In the genomic region with DNA sequence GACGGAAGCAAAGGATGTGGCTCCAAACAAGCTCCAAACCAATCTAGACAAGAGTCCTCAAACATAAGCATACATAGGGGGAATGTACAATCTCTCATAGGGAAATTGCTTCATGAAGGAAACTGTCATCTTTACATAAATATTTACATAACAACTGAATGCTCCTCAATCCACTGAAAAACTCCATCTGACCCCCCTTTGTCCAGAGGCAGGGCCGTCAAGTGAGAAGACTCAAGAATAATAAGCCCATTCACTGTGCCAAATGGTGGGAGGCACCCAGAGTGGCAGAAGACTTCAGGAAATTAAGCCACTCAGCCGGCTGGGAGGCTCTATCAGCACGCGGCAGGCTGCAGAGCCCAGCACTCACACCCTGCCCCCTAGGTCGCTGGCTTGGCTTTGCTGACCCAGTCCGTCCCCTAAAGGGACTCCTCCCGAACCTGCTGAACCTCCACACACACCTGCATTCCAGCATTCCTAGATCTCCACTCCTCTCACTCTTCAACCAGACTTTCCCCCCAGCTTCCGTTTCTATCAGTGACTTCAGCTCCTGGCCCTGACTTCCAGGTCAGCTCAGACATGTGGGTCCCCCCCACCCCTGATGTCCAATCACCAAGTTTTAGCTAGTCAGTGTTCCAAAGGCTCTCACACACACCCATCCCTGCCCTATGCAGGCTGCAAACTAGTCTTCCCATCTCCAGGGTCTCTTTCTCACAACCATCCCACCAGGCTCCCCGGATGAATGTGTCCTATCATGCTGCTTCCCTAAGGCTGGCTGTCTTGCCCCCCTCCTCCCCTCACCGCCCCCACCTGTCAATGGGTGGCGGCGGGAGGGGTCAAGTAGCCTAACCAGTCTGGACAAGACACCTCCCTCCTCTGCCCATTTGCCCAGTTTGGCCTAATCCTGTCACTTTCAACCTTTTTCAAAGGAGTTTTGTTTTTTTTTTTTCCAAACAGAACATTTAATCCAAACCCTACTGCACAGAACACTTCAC, we compare ENCODE assay signal across 12 cellular contexts. TPM values are rescaled to one million over a fixed set of nuclear protein-coding genes. Genes with fewer than 3 reads are reported as not detected.
DNase-seq lines count a peak whose midpoint lies in the region; ATAC-seq and TF ChIP-seq lines count a peak whose summit lies in the region.
"Had no signal": no experiment of that assay in that cellular context is flagged by ENCODE, and none has a peak within 500 bp of the region (broad histone marks: within the 10 kb centered on the region; RNA-seq: fewer than 3 reads in every experiment).

No MANE protein-coding gene starts in this region.

- no peaks in the 10 kb centered on the region for H3F3A ChIP-seq in GM23338 (replicated peaks; ENCODE audit: low read depth)

- H3K27me3 Mint-ChIP-seq in GM23338 (ENCODE audit: insufficient read depth, low read depth, poor library complexity): peaks cover 13% of the 10 kb centered on the region

- H3K36me3 ChIP-seq in GM23338 (ENCODE audit: insufficient read depth) (no peaks in the 10 kb centered on the region), RWPE2 (ENCODE audit: low read depth) (peaks cover 7% of the 10 kb centered on the region; the same call in 1 of the 2 replicates)
- H3K36me3 ChIP-seq: SJCRH30 had no signal

- H4K20me1 ChIP-seq in GM23338 (replicated peaks; ENCODE audit: insufficient read depth): peaks cover 46% of the 10 kb centered on the region

- no peaks in the 10 kb centered on the region for H3K36me3 Mint-ChIP-seq in GM23338 (ENCODE audit: low read depth)

- no peaks in the 10 kb centered on the region for H3K9me2 ChIP-seq in GM23338 (ENCODE audit: insufficient read depth)

- no peaks in the 10 kb centered on the region for H3K27me3 ChIP-seq in GM23338 (ENCODE audit: insufficient read depth)
- H3K27me3 ChIP-seq in RWPE2 (ENCODE audit: insufficient read depth, poor library complexity, severe bottlenecking): no peaks in the 10 kb centered on the region
- H3K27me3 ChIP-seq: SJCRH30 had no signal

- peaks cover 69% of the 10 kb centered on the region for H3K4me1 Mint-ChIP-seq in GM23338

- H3K9me3 Mint-ChIP-seq in GM23338: no peaks in the 10 kb centered on the region

- peaks cover 19% of the 10 kb centered on the region for H3K4me1 ChIP-seq in GM23338 (ENCODE audit: insufficient read depth)
- H3K4me1 ChIP-seq in RWPE2 (ENCODE audit: insufficient read depth, poor library complexity, severe bottlenecking): peaks cover 32% of the 10 kb centered on the region

- TF ChIP-seq CTCF in GM23338 (conservative IDR thresholded peaks at IDR 0.05; ENCODE audit: low read depth in 2 of 2): no peak
- TF ChIP-seq CTCF in RWPE2 (IDR thresholded peaks at IDR 0.05; ENCODE audit: poor library complexity, severe bottlenecking): no peak
- no peak for TF ChIP-seq CTCF in fibroblast of villous mesenchyme (IDR thresholded peaks at IDR 0.05; ENCODE audit: insufficient read depth, low read depth, low read length)

- peak overlapping the region; percentile 14; the same call in 2 of the 3 replicates for H3K4me3 Mint-ChIP-seq in GM23338

- peak; percentile 61 for ATAC-seq in GM23338
- ATAC-seq in RWPE2 (ENCODE audit: low read depth): peak; percentile 36

- peak overlapping the region; percentile 86 for H3K27ac Mint-ChIP-seq in GM23338

- H3K79me2 ChIP-seq in GM23338 (replicated peaks; ENCODE audit: insufficient read depth): peaks cover 89% of the 10 kb centered on the region

- DNase-seq in GM23338 (ENCODE audit: low spot score) (peak; percentile 64), RWPE2 (ENCODE audit: low spot score) (peak; percentile 47), fibroblast of villous mesenchyme (ENCODE audit: low read depth) (peak; percentile 78), pons (ENCODE audit: low spot score) (peak; percentile 42), DMS153 (lab: John Stamatoyannopoulos, UW) (no peak), glomerular visceral epithelial cell (ENCODE audit: extremely low spot score) (no peak), iPS-NIHi7 (ENCODE audit: extremely low spot score) (no peak), anterior cingulate cortex (lab: John Stamatoyannopoulos, UW) (no peak)
- DNase-seq: activated effector memory CD4-positive, alpha-beta T cell treated with Interleukin-2 at 50 U/mL for 16 hours; stimulated activated CD8-positive, alpha-beta memory T cell treated with anti-CD3 and anti-CD28 coated beads, Interleukin-4, amount 100 ng/mL, for 48 hours had no signal

- peaks cover 9% of the 10 kb centered on the region for H3K9me3 ChIP-seq in RWPE2 (ENCODE audit: severe bottlenecking)
- H3K9me3 ChIP-seq: SJCRH30 had no signal

- H3K4me3 ChIP-seq in GM23338 (no peak overlapping the region), RWPE2 (ENCODE audit: severe bottlenecking) (no peak overlapping the region), fibroblast of villous mesenchyme (ENCODE audit: low read depth, low read length) (no peak overlapping the region)
- H3K4me3 ChIP-seq: SJCRH30 had no signal

- H2AFZ ChIP-seq in GM23338: no peak overlapping the region

- peak overlapping the region; percentile 71 for H3K4me2 ChIP-seq in GM23338

- no peak overlapping the region for H3K27ac ChIP-seq in GM23338 (ENCODE audit: low read depth)
- peak overlapping the region; percentile 21 for H3K27ac ChIP-seq in RWPE2 (ENCODE audit: poor library complexity, severe bottlenecking)
- H3K27ac ChIP-seq: SJCRH30 had no signal

TF ChIP-seq in GM23338, 12 proteins besides CTCF, POLR2A, EP300 and RAD21 (continues in another document):
- TF ChIP-seq STAT1 (IDR thresholded peaks at IDR 0.05; ENCODE audit: unreplicated experiment) (no peak), ZNF114 (CRISPR knock-in tag; IDR thresholded peaks at IDR 0.05) (no peak), EZH2 (IDR thresholded peaks at IDR 0.05; ENCODE audit: low read depth, unreplicated experiment) (no peak)
- TF ChIP-seq, protein P1, sequence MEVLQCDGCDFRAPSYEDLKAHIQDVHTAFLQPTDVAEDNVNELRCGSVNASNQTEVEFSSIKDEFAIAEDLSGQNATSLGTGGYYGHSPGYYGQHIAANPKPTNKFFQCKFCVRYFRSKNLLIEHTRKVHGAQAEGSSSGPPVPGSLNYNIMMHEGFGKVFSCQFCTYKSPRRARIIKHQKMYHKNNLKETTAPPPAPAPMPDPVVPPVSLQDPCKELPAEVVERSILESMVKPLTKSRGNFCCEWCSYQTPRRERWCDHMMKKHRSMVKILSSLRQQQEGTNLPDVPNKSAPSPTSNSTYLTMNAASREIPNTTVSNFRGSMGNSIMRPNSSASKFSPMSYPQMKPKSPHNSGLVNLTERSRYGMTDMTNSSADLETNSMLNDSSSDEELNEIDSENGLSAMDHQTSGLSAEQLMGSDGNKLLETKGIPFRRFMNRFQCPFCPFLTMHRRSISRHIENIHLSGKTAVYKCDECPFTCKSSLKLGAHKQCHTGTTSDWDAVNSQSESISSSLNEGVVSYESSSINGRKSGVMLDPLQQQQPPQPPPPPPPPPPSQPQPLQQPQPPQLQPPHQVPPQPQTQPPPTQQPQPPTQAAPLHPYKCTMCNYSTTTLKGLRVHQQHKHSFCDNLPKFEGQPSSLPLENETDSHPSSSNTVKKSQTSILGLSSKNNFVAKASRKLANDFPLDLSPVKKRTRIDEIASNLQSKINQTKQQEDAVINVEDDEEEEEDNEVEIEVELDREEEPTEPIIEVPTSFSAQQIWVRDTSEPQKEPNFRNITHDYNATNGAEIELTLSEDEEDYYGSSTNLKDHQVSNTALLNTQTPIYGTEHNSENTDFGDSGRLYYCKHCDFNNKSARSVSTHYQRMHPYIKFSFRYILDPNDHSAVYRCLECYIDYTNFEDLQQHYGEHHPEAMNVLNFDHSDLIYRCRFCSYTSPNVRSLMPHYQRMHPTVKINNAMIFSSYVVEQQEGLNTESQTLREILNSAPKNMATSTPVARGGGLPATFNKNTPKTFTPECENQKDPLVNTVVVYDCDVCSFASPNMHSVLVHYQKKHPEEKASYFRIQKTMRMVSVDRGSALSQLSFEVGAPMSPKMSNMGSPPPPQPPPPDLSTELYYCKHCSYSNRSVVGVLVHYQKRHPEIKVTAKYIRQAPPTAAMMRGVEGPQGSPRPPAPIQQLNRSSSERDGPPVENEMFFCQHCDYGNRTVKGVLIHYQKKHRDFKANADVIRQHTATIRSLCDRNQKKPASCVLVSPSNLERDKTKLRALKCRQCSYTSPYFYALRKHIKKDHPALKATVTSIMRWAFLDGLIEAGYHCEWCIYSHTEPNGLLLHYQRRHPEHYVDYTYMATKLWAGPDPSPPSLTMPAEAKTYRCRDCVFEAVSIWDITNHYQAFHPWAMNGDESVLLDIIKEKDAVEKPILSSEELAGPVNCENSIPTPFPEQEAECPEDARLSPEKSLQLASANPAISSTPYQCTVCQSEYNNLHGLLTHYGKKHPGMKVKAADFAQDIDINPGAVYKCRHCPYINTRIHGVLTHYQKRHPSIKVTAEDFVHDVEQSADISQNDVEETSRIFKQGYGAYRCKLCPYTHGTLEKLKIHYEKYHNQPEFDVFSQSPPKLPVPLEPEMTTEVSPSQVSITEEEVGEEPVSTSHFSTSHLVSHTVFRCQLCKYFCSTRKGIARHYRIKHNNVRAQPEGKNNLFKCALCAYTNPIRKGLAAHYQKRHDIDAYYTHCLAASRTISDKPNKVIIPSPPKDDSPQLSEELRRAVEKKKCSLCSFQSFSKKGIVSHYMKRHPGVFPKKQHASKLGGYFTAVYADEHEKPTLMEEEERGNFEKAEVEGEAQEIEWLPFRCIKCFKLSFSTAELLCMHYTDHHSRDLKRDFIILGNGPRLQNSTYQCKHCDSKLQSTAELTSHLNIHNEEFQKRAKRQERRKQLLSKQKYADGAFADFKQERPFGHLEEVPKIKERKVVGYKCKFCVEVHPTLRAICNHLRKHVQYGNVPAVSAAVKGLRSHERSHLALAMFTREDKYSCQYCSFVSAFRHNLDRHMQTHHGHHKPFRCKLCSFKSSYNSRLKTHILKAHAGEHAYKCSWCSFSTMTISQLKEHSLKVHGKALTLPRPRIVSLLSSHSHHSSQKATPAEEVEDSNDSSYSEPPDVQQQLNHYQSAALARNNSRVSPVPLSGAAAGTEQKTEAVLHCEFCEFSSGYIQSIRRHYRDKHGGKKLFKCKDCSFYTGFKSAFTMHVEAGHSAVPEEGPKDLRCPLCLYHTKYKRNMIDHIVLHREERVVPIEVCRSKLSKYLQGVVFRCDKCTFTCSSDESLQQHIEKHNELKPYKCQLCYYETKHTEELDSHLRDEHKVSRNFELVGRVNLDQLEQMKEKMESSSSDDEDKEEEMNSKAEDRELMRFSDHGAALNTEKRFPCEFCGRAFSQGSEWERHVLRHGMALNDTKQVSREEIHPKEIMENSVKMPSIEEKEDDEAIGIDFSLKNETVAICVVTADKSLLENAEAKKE (CRISPR knock-in tag; IDR thresholded peaks at IDR 0.05): no peak

RNA-seq across cellular contexts. Expression of a gene that starts 11.3 kb away (rescaled TPM):
- total RNA-seq in GM23338 (2014; rRNA removed; shearing (Covaris generic)): 14.4 and 19.4 TPM in 2 replicates
- 8.7 and 8.8 TPM in 2 replicates for polyA plus RNA-seq in GM23338 (2016; fragmentation: Nextera tagmentation; extraction: Ambion mirVana)
- total RNA-seq in fibroblast of villous mesenchyme: 15.1 and 15.5 TPM in 2 replicates

RNA-seq across cellular contexts. Expression of a gene that starts 47.6 kb away (rescaled TPM):
- not detected in 2 replicates for total RNA-seq in GM23338 (2014; rRNA removed; shearing (Covaris generic))
- polyA plus RNA-seq in GM23338 (2016; fragmentation: Nextera tagmentation; extraction: Ambion mirVana): not detected in 2 replicates
- not detected in 2 replicates for total RNA-seq in fibroblast of villous mesenchyme
- total RNA-seq: M059J had no signal

RNA-seq across cellular contexts. Expression of a gene that starts 53.4 kb away (rescaled TPM):
- not detected in 2 replicates for total RNA-seq in GM23338 (2014; rRNA removed; shearing (Covaris generic))
- polyA plus RNA-seq in GM23338 (2016; fragmentation: Nextera tagmentation; extraction: Ambion mirVana): 0.37 TPM in 1 of 2 replicates, not detected in the other
- 0.64 TPM in 1 of 2 replicates, not detected in the other for total RNA-seq in fibroblast of villous mesenchyme
- total RNA-seq: M059J, SJCRH30 had no signal

Comparison
In these comparisons a context has a peak if more than half of its experiments do, and no peak if none do; other contexts are left out.
1. DNase-seq: peak in GM23338 (single experiment), RWPE2 (single experiment), fibroblast of villous mesenchyme (single experiment) and pons (single experiment); none in DMS153 (single experiment), glomerular visceral epithelial cell (single experiment), iPS-NIHi7 (single experiment) and anterior cingulate cortex (0 of 58).